Comparison of ENCODE assay signal across 8 cellular contexts in genomic region chr1:42456010-42456753, GRCh38. TPM values are rescaled to one million over a fixed set of nuclear protein-coding genes. Genes with fewer than 3 reads are reported as not detected.
DNase-seq lines count a peak whose midpoint lies in the region; ATAC-seq and TF ChIP-seq lines count a peak whose summit lies in the region.

Gene PPCS (plus strand): TSS chr1:42456543. CDS start chr1:42456566, 23 bp downstream.
Gene ZMYND12 (minus strand): TSS chr1:42456022. CDS start chr1:42455997, 25 bp downstream.

- in situ Hi-C loops in GM13976 (cut with MboI; ENCODE audit: low sequenced_read_pairs, unreplicated experiment), result no loop called here

- ATAC-seq in HG02798 (IDR thresholded peaks at IDR 0.05; ENCODE audit: poor library complexity, unreplicated experiment) (peak; percentile 85), T-helper 17 cell (peak; percentile 91)

- peaks cover 14% of the 10 kb centered on the region for H3K36me3 Mint-ChIP-seq in T-helper 17 cell (ENCODE audit: low read depth)

- DNase-seq in GM13976 (ENCODE audit: low spot score), result peak; percentile 93
- peak; percentile 81 for DNase-seq in NCI-H1436 (lab: John Stamatoyannopoulos, UW)
- DNase-seq in T-helper 17 cell, result peak; percentile 85 to 89 (median 88)
- peak; percentile 32 to 93 (median 83) for DNase-seq in anterior cingulate cortex (lab: John Stamatoyannopoulos, UW)
- peak; percentile 80 for DNase-seq in hepatic stellate cell (ENCODE audit: low spot score)
- peak; percentile 64 for DNase-seq in renal cortical epithelial cell (ENCODE audit: low read depth)
- no peak for DNase-seq in A172 (ENCODE audit: low spot score)

- TF ChIP-seq CTCF in GM13976 (IDR thresholded peaks at IDR 0.05; ENCODE audit: borderline replicate concordance, control extremely low read depth, extremely low read depth, insufficient read depth, missing control alignments), result no peak

- H3K27me3 Mint-ChIP-seq in T-helper 17 cell, result no peaks in the 10 kb centered on the region

- peak within 1 kb of the TSS; percentile 97 for H3K27ac Mint-ChIP-seq in T-helper 17 cell

- H3K9me3 ChIP-seq in T-helper 17 cell (ENCODE audit: control insufficient read depth, low read length, poor library complexity, severe bottlenecking), result no peaks in the 10 kb centered on the region

- peaks cover 33% of the 10 kb centered on the region for H3K4me1 Mint-ChIP-seq in T-helper 17 cell

- H3K4me3 Mint-ChIP-seq in T-helper 17 cell, result peak within 1 kb of the TSS; percentile 92

RNA-seq across cellular contexts. Expression of gene PPCS, which starts in this region (rescaled TPM):
- 10 to 100 TPM; 42.9 to 45.3 TPM for total RNA-seq in T-helper 17 cell
- 42.7 and 63.0 TPM in 2 replicates for total RNA-seq in renal cortical epithelial cell
- 8.7 and 10.9 TPM in 2 replicates for total RNA-seq in A172 (2014; rRNA removed; shearing (Covaris generic))

RNA-seq across cellular contexts. Expression of gene ZMYND12, which starts in this region (rescaled TPM):
- total RNA-seq in T-helper 17 cell (1 to 10 TPM in 1 of 2 donors, under 1 TPM in 1; 0.68 to 1.6 TPM), renal cortical epithelial cell (0.87 and 1.3 TPM in 2 replicates)
- not detected in 2 replicates for total RNA-seq in A172 (2014; rRNA removed; shearing (Covaris generic))
